Comparison of ENCODE assay signal across 8 cellular contexts in genomic region chr19:48635263-48635965, GRCh38. TPM values are rescaled to one million over a fixed set of nuclear protein-coding genes. Genes with fewer than 3 reads are reported as not detected.
A peak's percentile ranks its signal among the peaks of the same experiment; 100 is the strongest.
DNase-seq lines count a peak whose midpoint lies in the region; ATAC-seq, FAIRE-seq and TF ChIP-seq lines count a peak whose summit lies in the region.

No MANE protein-coding gene starts in this region.

- peaks cover 21% of the 10 kb centered on the region for H3K36me3 Mint-ChIP-seq in GM23338 (ENCODE audit: low read depth)
- peaks cover 4% of the 10 kb centered on the region for H3K36me3 Mint-ChIP-seq in activated T-helper 2 cell treated with anti-CD3 and anti-CD28 coated beads, Interferon-gamma antibody, Interleukin-2, Interleukin-4, amounts not matched to agents 10 μg/mL and 5 μg/mL and 100 μg/mL, durations not matched to agents 14 hours and 24 hours and 36 hours (ENCODE audit: low read depth)

- H3K4me2 ChIP-seq in GM23338 (peak overlapping the region; percentile 96), PC-3 (ENCODE audit: low read length) (peak overlapping the region; percentile 96)

- CTCF ChIA-PET in PC-3 (lab: Charles Lee): no interaction called here

- H3K27me3 Mint-ChIP-seq in GM23338 (ENCODE audit: insufficient read depth, low read depth, poor library complexity): peaks cover 31% of the 10 kb centered on the region
- no peaks in the 10 kb centered on the region for H3K27me3 Mint-ChIP-seq in activated T-helper 2 cell treated with anti-CD3 and anti-CD28 coated beads, Interferon-gamma antibody, Interleukin-2, Interleukin-4, amounts not matched to agents 10 μg/mL and 5 μg/mL and 100 μg/mL, durations not matched to agents 14 hours and 24 hours and 36 hours (ENCODE audit: low read depth)

- intact Hi-C loops in PC-3 (cut with micrococcal nuclease): no loop called here
- intact Hi-C loops in activated T-helper 2 cell treated with anti-CD3 and anti-CD28 coated beads, Interferon-gamma antibody, Interleukin-2, Interleukin-4, amounts not matched to agents 10 μg/mL and 5 μg/mL and 100 μg/mL, durations not matched to agents 14 hours and 24 hours and 36 hours (cut with micrococcal nuclease): loop anchor here (5.0 to 10.0 kb wide), 2 partner anchors 311 to 482 kb away; partner anchors contain the start of genes C19orf73, EMP3 and PPFIA3
- intact Hi-C loops in tibial artery (cut with DNase I; ENCODE audit: low total_unique reads): no loop called here

- H3K27ac ChIP-seq in GM23338 (ENCODE audit: low read depth): peak overlapping the region; percentile 88; the same call in 1 of the 2 replicates
- peak overlapping the region; percentile 67 for H3K27ac ChIP-seq in PC-3 (ENCODE audit: low read length)
- peak overlapping the region; percentile 91 to 96 for H3K27ac ChIP-seq in tibial artery

- ATAC-seq in GM23338: peak; percentile 3
- peak; percentile 18 for ATAC-seq in PC-3
- no peak for ATAC-seq in HG03469 (IDR thresholded peaks at IDR 0.05; ENCODE audit: unreplicated experiment)

- DNase-seq in BE2C (peak; percentile 79), GM23338 (ENCODE audit: low spot score) (peak; percentile 79), PC-3 (peak; percentile 54), frontal cortex (ENCODE audit: low spot score in 2 of 2) (peak; percentile 80), nucleus accumbens (lab: John Stamatoyannopoulos, UW) (peak in 47 of 56 donors; percentile 9 to 81 (median 49)), tibial artery (peak; percentile 62 to 90)
- peak; percentile 72 for DNase-seq in activated T-helper 2 cell treated with anti-CD3 and anti-CD28 coated beads, Interferon-gamma antibody, Interleukin-2, Interleukin-4, amounts not matched to agents 10 μg/mL and 5 μg/mL and 100 μg/mL, durations not matched to agents 14 hours and 24 hours and 36 hours (ENCODE audit: low spot score)

- H3K9me3 ChIP-seq in BE2C (no peaks in the 10 kb centered on the region), PC-3 (ENCODE audit: low read length) (no peaks in the 10 kb centered on the region), tibial artery (no peaks in the 10 kb centered on the region)

- H3K27me3 ChIP-seq in BE2C (no peaks in the 10 kb centered on the region), GM23338 (ENCODE audit: insufficient read depth) (peaks cover 14% of the 10 kb centered on the region), PC-3 (ENCODE audit: low read length) (no peaks in the 10 kb centered on the region), tibial artery (no peaks in the 10 kb centered on the region)

- H2AFZ ChIP-seq in GM23338: no peak overlapping the region
- H2AFZ ChIP-seq in PC-3 (ENCODE audit: low read length): peak overlapping the region; percentile 67; the same call in 1 of the 2 replicates

- H3K27ac Mint-ChIP-seq in GM23338: peak overlapping the region; percentile 93; the same call in 1 of the 2 replicates
- peak overlapping the region; percentile 76 for H3K27ac Mint-ChIP-seq in activated T-helper 2 cell treated with anti-CD3 and anti-CD28 coated beads, Interferon-gamma antibody, Interleukin-2, Interleukin-4, amounts not matched to agents 10 μg/mL and 5 μg/mL and 100 μg/mL, durations not matched to agents 14 hours and 24 hours and 36 hours

- H3K4me1 Mint-ChIP-seq in GM23338: peaks cover 41% of the 10 kb centered on the region
- H3K4me1 Mint-ChIP-seq in activated T-helper 2 cell treated with anti-CD3 and anti-CD28 coated beads, Interferon-gamma antibody, Interleukin-2, Interleukin-4, amounts not matched to agents 10 μg/mL and 5 μg/mL and 100 μg/mL, durations not matched to agents 14 hours and 24 hours and 36 hours (ENCODE audit: low read depth): peaks cover 34% of the 10 kb centered on the region

- POLR2A ChIA-PET in PC-3 (lab: Charles Lee; ENCODE audit: unreplicated experiment): interaction anchor here (0.7 kb wide), 1 partner anchor 51 kb away, joined by 3 read pairs; no protein-coding TSS in a partner anchor

- H3K4me1 ChIP-seq in BE2C (peaks cover 24% of the 10 kb centered on the region), GM23338 (ENCODE audit: insufficient read depth) (peaks cover 43% of the 10 kb centered on the region), PC-3 (ENCODE audit: insufficient read depth, low read length) (peaks cover 24% of the 10 kb centered on the region), tibial artery (peaks cover 5 to 57% (median 46%) of the 10 kb centered on the region in 4 donors)

- H3K4me3 Mint-ChIP-seq in GM23338: peak overlapping the region; percentile 81
- peak overlapping the region; percentile 83 for H3K4me3 Mint-ChIP-seq in activated T-helper 2 cell treated with anti-CD3 and anti-CD28 coated beads, Interferon-gamma antibody, Interleukin-2, Interleukin-4, amounts not matched to agents 10 μg/mL and 5 μg/mL and 100 μg/mL, durations not matched to agents 14 hours and 24 hours and 36 hours (ENCODE audit: low read depth)

- H3K9ac ChIP-seq in PC-3 (ENCODE audit: low read length): peak overlapping the region; percentile 68

- FAIRE-seq in frontal cortex (lab: Jason Lieb, UNC): no peak

- H3K79me2 ChIP-seq in GM23338 (replicated peaks; ENCODE audit: insufficient read depth) (no peaks in the 10 kb centered on the region), PC-3 (ENCODE audit: low read length) (no peaks in the 10 kb centered on the region)

- H3K9me3 Mint-ChIP-seq in GM23338: no peaks in the 10 kb centered on the region; the same call in 2 of the 3 replicates
- no peaks in the 10 kb centered on the region for H3K9me3 Mint-ChIP-seq in activated T-helper 2 cell treated with anti-CD3 and anti-CD28 coated beads, Interferon-gamma antibody, Interleukin-2, Interleukin-4, amounts not matched to agents 10 μg/mL and 5 μg/mL and 100 μg/mL, durations not matched to agents 14 hours and 24 hours and 36 hours

- TF ChIP-seq CTCF in BE2C (IDR thresholded peaks at IDR 0.05; ENCODE audit: low read depth, low read length): no peak
- no peak for TF ChIP-seq CTCF in GM23338 (conservative IDR thresholded peaks at IDR 0.05; ENCODE audit: low read depth in 2 of 2)
- no peak for TF ChIP-seq CTCF in PC-3 (conservative IDR thresholded peaks at IDR 0.05; ENCODE audit: low read depth, low read length)
- no peak for TF ChIP-seq CTCF in tibial artery (IDR thresholded peaks at IDR 0.05)

- H3K9me2 ChIP-seq in GM23338 (ENCODE audit: insufficient read depth) (no peaks in the 10 kb centered on the region), PC-3 (replicated peaks; ENCODE audit: low read length) (no peaks in the 10 kb centered on the region)

- H4K20me1 ChIP-seq in GM23338 (replicated peaks; ENCODE audit: insufficient read depth) (no peaks in the 10 kb centered on the region), PC-3 (ENCODE audit: low read length) (no peaks in the 10 kb centered on the region)

- H3K4me3 ChIP-seq in BE2C (ENCODE audit: low read depth, low read length) (peak overlapping the region; percentile 65), GM23338 (peak overlapping the region; percentile 75), PC-3 (ENCODE audit: low read length) (peak overlapping the region; percentile 80), tibial artery (peak overlapping the region; percentile 73 to 75)

- H3K36me3 ChIP-seq in BE2C (no peaks in the 10 kb centered on the region), GM23338 (ENCODE audit: insufficient read depth) (no peaks in the 10 kb centered on the region), PC-3 (ENCODE audit: low read depth, low read length) (no peaks in the 10 kb centered on the region), tibial artery (peaks cover 0 to 20% (median 0%) of the 10 kb centered on the region in 3 donors)

- H3F3A ChIP-seq in GM23338 (replicated peaks; ENCODE audit: low read depth): peaks cover 45% of the 10 kb centered on the region
- peaks cover 3% of the 10 kb centered on the region for H3F3A ChIP-seq in PC-3 (ENCODE audit: low read length, unreplicated experiment)

- no TSS peak for BruUV-seq in PC-3 (replicated peaks; lab: Mats Ljungman, UMichigan)

RNA-seq across cellular contexts. Expression of gene DBP, which starts 1.8 kb away (rescaled TPM):
- polyA plus RNA-seq in BE2C (2012; ENCODE audit: insufficient read depth, insufficient read length, low read depth): 47.7 TPM
- total RNA-seq in GM23338 (2014; rRNA removed; shearing (Covaris generic)): 5.7 and 5.9 TPM in 2 replicates
- 5.0 and 6.3 TPM in 2 replicates for polyA plus RNA-seq in GM23338 (2016; fragmentation: Nextera tagmentation; extraction: Ambion mirVana)
- 9.0 and 12.2 TPM in 2 replicates for total RNA-seq in PC-3 (2014; rRNA removed)
- 7.3 and 7.9 TPM in 2 replicates for total RNA-seq in activated T-helper 2 cell treated with anti-CD3 and anti-CD28 coated beads, Interferon-gamma antibody, Interleukin-2, Interleukin-4, amounts not matched to agents 10 μg/mL and 5 μg/mL and 100 μg/mL, durations not matched to agents 14 hours and 24 hours and 36 hours
- 4.9 TPM for total RNA-seq in frontal cortex

RNA-seq across cellular contexts. Expression of gene CA11, which starts 10.6 kb away (rescaled TPM):
- polyA plus RNA-seq in BE2C (2012; ENCODE audit: insufficient read depth, insufficient read length, low read depth): 31.1 TPM
- total RNA-seq in GM23338 (2014; rRNA removed; shearing (Covaris generic)): 8.8 and 9.8 TPM in 2 replicates
- 29.7 and 38.8 TPM in 2 replicates for polyA plus RNA-seq in GM23338 (2016; fragmentation: Nextera tagmentation; extraction: Ambion mirVana)
- total RNA-seq in PC-3 (2014; rRNA removed) (0.63 and 4.1 TPM in 2 replicates), frontal cortex (12.6 TPM)
- 5.4 and 6.5 TPM in 2 replicates for total RNA-seq in activated T-helper 2 cell treated with anti-CD3 and anti-CD28 coated beads, Interferon-gamma antibody, Interleukin-2, Interleukin-4, amounts not matched to agents 10 μg/mL and 5 μg/mL and 100 μg/mL, durations not matched to agents 14 hours and 24 hours and 36 hours

RNA-seq across cellular contexts. Expression of gene SPHK2, which starts 16.1 kb away (rescaled TPM):
- polyA plus RNA-seq in BE2C (2012; ENCODE audit: insufficient read depth, insufficient read length, low read depth): 41.5 TPM
- total RNA-seq in GM23338 (2014; rRNA removed; shearing (Covaris generic)): 39.8 and 50.3 TPM in 2 replicates
- 18.3 TPM in 2 replicates for polyA plus RNA-seq in GM23338 (2016; fragmentation: Nextera tagmentation; extraction: Ambion mirVana)
- total RNA-seq in PC-3 (2014; rRNA removed): 8.5 and 8.6 TPM in 2 replicates
- total RNA-seq in activated T-helper 2 cell treated with anti-CD3 and anti-CD28 coated beads, Interferon-gamma antibody, Interleukin-2, Interleukin-4, amounts not matched to agents 10 μg/mL and 5 μg/mL and 100 μg/mL, durations not matched to agents 14 hours and 24 hours and 36 hours: 34.3 and 35.0 TPM in 2 replicates
- 6.9 TPM for total RNA-seq in frontal cortex

RNA-seq across cellular contexts. Expression of gene RPL18, which starts 16.4 kb away (rescaled TPM):
- polyA plus RNA-seq in BE2C (2012; ENCODE audit: insufficient read depth, insufficient read length, low read depth): 1,689 TPM
- total RNA-seq in GM23338 (2014; rRNA removed; shearing (Covaris generic)): 1,660 and 1,898 TPM in 2 replicates
- polyA plus RNA-seq in GM23338 (2016; fragmentation: Nextera tagmentation; extraction: Ambion mirVana): 2,011 and 2,172 TPM in 2 replicates
- 1,237 and 1,503 TPM in 2 replicates for total RNA-seq in PC-3 (2014; rRNA removed)
- total RNA-seq in activated T-helper 2 cell treated with anti-CD3 and anti-CD28 coated beads, Interferon-gamma antibody, Interleukin-2, Interleukin-4, amounts not matched to agents 10 μg/mL and 5 μg/mL and 100 μg/mL, durations not matched to agents 14 hours and 24 hours and 36 hours: 1,853 and 1,861 TPM in 2 replicates
- 1,742 TPM for total RNA-seq in frontal cortex

RNA-seq across cellular contexts. Expression of gene FAM83E, which starts 20.5 kb away (rescaled TPM):
- polyA plus RNA-seq in BE2C (2012; ENCODE audit: insufficient read depth, insufficient read length, low read depth): 0.48 TPM
- total RNA-seq in GM23338 (2014; rRNA removed; shearing (Covaris generic)): 2.3 and 4.5 TPM in 2 replicates
- polyA plus RNA-seq in GM23338 (2016; fragmentation: Nextera tagmentation; extraction: Ambion mirVana): 0.90 and 1.0 TPM in 2 replicates
- 4.6 and 4.7 TPM in 2 replicates for total RNA-seq in PC-3 (2014; rRNA removed)
- total RNA-seq in activated T-helper 2 cell treated with anti-CD3 and anti-CD28 coated beads, Interferon-gamma antibody, Interleukin-2, Interleukin-4, amounts not matched to agents 10 μg/mL and 5 μg/mL and 100 μg/mL, durations not matched to agents 14 hours and 24 hours and 36 hours: 4.3 and 6.4 TPM in 2 replicates
- total RNA-seq in frontal cortex: 0.41 TPM
